Comparison of ENCODE assay signal across 12 cellular contexts in the genomic region with DNA sequence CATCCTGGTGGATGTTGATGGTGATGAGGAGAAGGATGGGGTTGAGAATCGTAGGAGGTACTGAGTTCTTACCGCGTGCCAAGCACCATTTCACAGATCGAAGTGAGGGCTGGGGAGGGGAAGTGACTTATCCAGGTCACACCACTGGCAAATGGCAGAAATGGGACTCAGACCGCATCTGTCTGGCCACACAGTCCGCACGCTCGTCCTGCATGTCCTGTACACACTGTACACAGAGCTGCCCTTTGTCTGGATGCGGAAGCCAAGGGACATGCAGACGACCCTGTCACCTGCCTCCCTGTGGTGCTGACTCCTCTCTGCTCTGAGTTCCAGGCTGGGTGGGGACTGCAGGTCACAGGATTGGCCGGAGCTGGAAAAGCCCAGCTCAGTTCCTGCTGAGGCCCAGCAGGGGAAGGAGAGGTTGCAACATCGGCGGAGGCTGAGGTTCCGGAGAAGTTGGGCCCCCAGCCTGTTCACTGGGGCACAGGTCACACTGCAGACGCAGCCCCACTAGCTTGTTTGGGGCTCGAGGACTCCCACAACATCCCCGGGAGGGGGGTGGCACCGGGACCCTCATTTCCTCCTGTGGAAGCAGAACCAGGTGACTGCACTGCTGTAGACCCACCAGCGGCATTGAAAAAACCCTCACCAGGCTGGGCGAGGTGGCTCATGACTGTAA.
DNase-seq lines count a peak whose midpoint lies in the region; ATAC-seq and TF ChIP-seq lines count a peak whose summit lies in the region.
"Had no signal": no experiment of that assay in that cellular context is flagged by ENCODE, and none has a peak within 500 bp of the region (broad histone marks: within the 10 kb centered on the region; RNA-seq: fewer than 3 reads in every experiment).

No MANE protein-coding gene starts in this region.

- in situ Hi-C loops in brain microvascular endothelial cell (cut with HindIII; ENCODE audit: low pct_ligation_motif_present, low sequenced_read_pairs) = loop anchor here (25.0 kb wide), 2 partner anchors 182 to 268 kb away; a partner anchor contains a TSS

- H3K36me3 ChIP-seq in brain microvascular endothelial cell (replicated peaks) = no peaks in the 10 kb centered on the region

- TF ChIP-seq CTCF in brain microvascular endothelial cell (IDR thresholded peaks at IDR 0.05; ENCODE audit: low read depth, low read length, missing control alignments) = peak; percentile 31
- peak; percentile 9 for TF ChIP-seq CTCF in retinal pigment epithelial cell (conservative IDR thresholded peaks at IDR 0.05; ENCODE audit: low read depth, low read length)

- no peak overlapping the region for H3K27ac ChIP-seq in brain microvascular endothelial cell
- H3K27ac ChIP-seq: GM23248 had no signal

- DNase-seq in HuH-7 (ENCODE audit: low spot score) (peak; percentile 97), brain microvascular endothelial cell (no peak), islet precursor cell (peak; percentile 79), retinal pigment epithelial cell (ENCODE audit: low read depth) (no peak), superior temporal gyrus (ENCODE audit: extremely low spot score) (no peak), NCI-H2171 treated with DMSO at 0.1 percent for 48 hours (lab: John Stamatoyannopoulos, UW) (no peak)
- no peak for DNase-seq in NK-92 treated with Interleukin-12 subunit alpha and Interleukin-12 subunit beta, amount 100 ng/mL, for 24 hours (lab: John Stamatoyannopoulos, UW)
- DNase-seq: central memory CD4-positive, alpha-beta T cell; GM23248; PC-3; stimulated activated CD4-positive, alpha-beta T cell treated with anti-CD3 and anti-CD28 coated beads, Interleukin-4, amount 100 ng/mL, for 4 hours had no signal

- no peak for ATAC-seq in HG03460 (IDR thresholded peaks at IDR 0.05; ENCODE audit: unreplicated experiment)
- ATAC-seq: PC-3 had no signal

- H3K27me3 ChIP-seq in brain microvascular endothelial cell (replicated peaks) = no peaks in the 10 kb centered on the region

- H3K4me3 ChIP-seq in brain microvascular endothelial cell (ENCODE audit: low read depth, low read length) (no peak overlapping the region), retinal pigment epithelial cell (ENCODE audit: low read length) (no peak overlapping the region)
- H3K4me3 ChIP-seq: GM23248 had no signal

Comparison
In these comparisons a context has a peak if more than half of its experiments do, and no peak if none do; other contexts are left out.
1. DNase-seq: peak in HuH-7 (single experiment) and islet precursor cell (single experiment); none in brain microvascular endothelial cell (single experiment), retinal pigment epithelial cell (single experiment), NK-92 treated with Interleukin-12 subunit alpha and Interleukin-12 subunit beta, amount 100 ng/mL, for 24 hours (single experiment), superior temporal gyrus (single experiment) and NCI-H2171 treated with DMSO at 0.1 percent for 48 hours (single experiment).